19 cellular contexts compared by ENCODE assay signal in the genomic region with DNA sequence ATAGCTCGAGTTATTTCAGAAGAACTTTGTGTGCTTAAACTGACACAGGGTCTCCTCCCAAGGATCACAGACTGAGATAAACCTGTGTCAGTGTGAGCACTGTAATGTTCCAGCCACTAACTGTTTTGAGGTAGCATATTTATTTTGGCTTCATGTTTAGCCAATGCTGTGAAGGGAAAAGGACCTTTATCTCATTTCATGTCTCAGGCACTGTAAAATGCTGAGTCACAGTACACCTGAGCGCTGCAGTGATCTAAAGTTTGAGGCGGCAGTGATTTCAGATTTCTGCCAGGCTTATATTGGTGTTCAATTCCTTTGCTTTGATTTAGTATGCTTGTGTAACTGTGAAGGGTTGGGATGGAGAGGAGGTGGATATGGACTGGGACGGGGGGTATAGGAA. TPM values are rescaled to one million over a fixed set of nuclear protein-coding genes. Genes with fewer than 3 reads are reported as not detected.
DNase-seq lines count a peak whose midpoint lies in the region; FAIRE-seq and TF ChIP-seq lines count a peak whose summit lies in the region.
"Had no signal": no experiment of that assay in that cellular context is flagged by ENCODE, and none has a peak within 500 bp of the region (broad histone marks: within the 10 kb centered on the region; RNA-seq: fewer than 3 reads in every experiment).

No MANE protein-coding gene starts in this region.

- no peak overlapping the region for H3K4me3 Mint-ChIP-seq in activated CD4-positive, alpha-beta memory T cell treated with anti-CD3 and anti-CD28 coated beads for 36 hours
- H3K4me3 Mint-ChIP-seq in activated CD4-positive, alpha-beta memory T cell treated with anti-CD3 and anti-CD28 coated beads, Interleukin-2, amount 10 ng/mL, durations not matched to agents 7 days and 5 days: no peak overlapping the region

- no peaks in the 10 kb centered on the region for H3K27me3 Mint-ChIP-seq in activated CD4-positive, alpha-beta memory T cell treated with anti-CD3 and anti-CD28 coated beads for 36 hours
- no peaks in the 10 kb centered on the region for H3K27me3 Mint-ChIP-seq in activated CD4-positive, alpha-beta memory T cell treated with anti-CD3 and anti-CD28 coated beads, Interleukin-2, amount 10 ng/mL, durations not matched to agents 7 days and 5 days

- WGBS in small intestine, 3 donors: 17 to 56% (median 32%) methylated on average over 4 of the region's 4 CpGs

- peak overlapping the region; percentile 73 for H3K27ac Mint-ChIP-seq in activated CD4-positive, alpha-beta memory T cell treated with anti-CD3 and anti-CD28 coated beads for 36 hours
- H3K27ac Mint-ChIP-seq in activated CD4-positive, alpha-beta memory T cell treated with anti-CD3 and anti-CD28 coated beads, Interleukin-2, amount 10 ng/mL, durations not matched to agents 7 days and 5 days: no peak overlapping the region

- no peak overlapping the region for H3K9ac ChIP-seq in colonic mucosa (ENCODE audit: low read depth in 2 of 2, low read length in 2 of 2)

- CTCF ChIA-PET in activated CD4-positive, alpha-beta memory T cell treated with anti-CD3 and anti-CD28 coated beads for 36 hours (lab: Charles Lee): interaction anchor here (1.2 to 6.2 kb wide), 3 partner anchors 41 to 167 kb away, joined by 3 to 47 read pairs (median 7); a partner anchor contains a TSS
- CTCF ChIA-PET in activated CD4-positive, alpha-beta memory T cell treated with anti-CD3 and anti-CD28 coated beads, Interleukin-2, amount 10 ng/mL, durations not matched to agents 7 days and 5 days (lab: Charles Lee): interaction anchor here (5.9 kb wide), 1 partner anchor 166 kb away, joined by 45 read pairs; a partner anchor contains a TSS

- H3K36me3 Mint-ChIP-seq in activated CD4-positive, alpha-beta memory T cell treated with anti-CD3 and anti-CD28 coated beads for 36 hours: peaks cover 11% of the 10 kb centered on the region
- peaks cover 12% of the 10 kb centered on the region for H3K36me3 Mint-ChIP-seq in activated CD4-positive, alpha-beta memory T cell treated with anti-CD3 and anti-CD28 coated beads, Interleukin-2, amount 10 ng/mL, durations not matched to agents 7 days and 5 days (ENCODE audit: low read depth)

- peaks cover 39% of the 10 kb centered on the region for H3K4me1 Mint-ChIP-seq in activated CD4-positive, alpha-beta memory T cell treated with anti-CD3 and anti-CD28 coated beads for 36 hours (ENCODE audit: low read depth)
- H3K4me1 Mint-ChIP-seq in activated CD4-positive, alpha-beta memory T cell treated with anti-CD3 and anti-CD28 coated beads, Interleukin-2, amount 10 ng/mL, durations not matched to agents 7 days and 5 days: peaks cover 39% of the 10 kb centered on the region

- H3K27ac ChIP-seq in colonic mucosa (no peak overlapping the region), small intestine (ENCODE audit: low read depth in 1 of 2, low read length in 1 of 2) (no peak overlapping the region)

- H3K27me3 ChIP-seq in colonic mucosa: no peaks in the 10 kb centered on the region
- no peaks in the 10 kb centered on the region for H3K27me3 ChIP-seq in small intestine (ENCODE audit: control insufficient read depth in 2 of 2, insufficient read depth in 2 of 2, low read length in 2 of 2)
- H3K27me3 ChIP-seq in BE2C: no peaks in the 10 kb centered on the region

- no peak for FAIRE-seq in small intestine (lab: Jason Lieb, UNC)

- TF ChIP-seq CTCF in colonic mucosa (IDR thresholded peaks at IDR 0.05): no peak
- no peak for TF ChIP-seq CTCF in BE2C (IDR thresholded peaks at IDR 0.05; ENCODE audit: low read depth, low read length)

- H3K9me3 Mint-ChIP-seq in activated CD4-positive, alpha-beta memory T cell treated with anti-CD3 and anti-CD28 coated beads for 36 hours: no peaks in the 10 kb centered on the region
- H3K9me3 Mint-ChIP-seq in activated CD4-positive, alpha-beta memory T cell treated with anti-CD3 and anti-CD28 coated beads, Interleukin-2, amount 10 ng/mL, durations not matched to agents 7 days and 5 days: no peaks in the 10 kb centered on the region
- H3K9me3 Mint-ChIP-seq: nephron had no signal

- intact Hi-C loops in activated CD4-positive, alpha-beta memory T cell treated with anti-CD3 and anti-CD28 coated beads for 36 hours (cut with micrococcal nuclease): loop anchor here (10.0 kb wide), 1 partner anchor 1638 kb away; a partner anchor contains a TSS
- intact Hi-C loops in colonic mucosa (cut with DNase I): no loop called here

- H3K36me3 ChIP-seq in colonic mucosa (no peaks in the 10 kb centered on the region), small intestine (ENCODE audit: control insufficient read depth in 2 of 2, insufficient read depth in 2 of 2, low read length in 2 of 2) (no peaks in the 10 kb centered on the region), BE2C (no peaks in the 10 kb centered on the region; the same call in 1 of the 2 replicates)

- POLR2A ChIA-PET in activated CD4-positive, alpha-beta memory T cell treated with anti-CD3 and anti-CD28 coated beads for 36 hours (lab: Charles Lee): interaction anchor here (0.5 kb wide), 1 partner anchor 11 kb away, joined by 6 read pairs; no protein-coding TSS in a partner anchor
- POLR2A ChIA-PET in activated CD4-positive, alpha-beta memory T cell treated with anti-CD3 and anti-CD28 coated beads, Interleukin-2, amount 10 ng/mL, durations not matched to agents 7 days and 5 days (lab: Charles Lee): interaction anchor here (1.0 to 1.1 kb wide), 3 partner anchors 10 to 167 kb away, joined by 3 read pairs; no protein-coding TSS in a partner anchor

- H3K9me3 ChIP-seq in colonic mucosa (no peaks in the 10 kb centered on the region), small intestine (ENCODE audit: control insufficient read depth, low read depth) (no peaks in the 10 kb centered on the region), BE2C (no peaks in the 10 kb centered on the region)

- no peak overlapping the region for H3K4me3 ChIP-seq in colonic mucosa
- no peak overlapping the region for H3K4me3 ChIP-seq in small intestine (ENCODE audit: low read depth in 1 of 2, low read length in 2 of 2)
- H3K4me3 ChIP-seq in BE2C (ENCODE audit: low read depth, low read length): no peak overlapping the region
- H3K4me3 ChIP-seq: skin epidermis had no signal

- no peaks in the 10 kb centered on the region for H3K4me1 ChIP-seq in colonic mucosa
- peaks cover 0 to 3% of the 10 kb centered on the region in 2 donors for H3K4me1 ChIP-seq in small intestine (ENCODE audit: control insufficient read depth in 2 of 2, insufficient read depth in 1 of 2, low read depth in 1 of 2, low read length in 1 of 2)
- peaks cover 8% of the 10 kb centered on the region for H3K4me1 ChIP-seq in BE2C

- DNase-seq in activated CD4-positive, alpha-beta memory T cell treated with anti-CD3 and anti-CD28 coated beads for 36 hours: no peak
- no peak for DNase-seq in activated CD4-positive, alpha-beta memory T cell treated with anti-CD3 and anti-CD28 coated beads, Interleukin-2, amount 10 ng/mL, durations not matched to agents 7 days and 5 days
- DNase-seq in NCI-H460 (ENCODE audit: extremely low read depth, low read depth): peak; percentile 33
- peak; percentile 23 for DNase-seq in colonic mucosa
- DNase-seq in small intestine: peak; percentile 66
- DNase-seq in OCI-M1 (lab: John Stamatoyannopoulos, UW): no peak
- no peak for DNase-seq in NCI-H2081 (lab: John Stamatoyannopoulos, UW)
- no peak for DNase-seq in BE2C
- DNase-seq: ACHN; activated CD4-positive, alpha-beta T cell treated with anti-CD3 and anti-CD28 coated beads, Interleukin-2, amount 50 U/mL, for 48 hours; amygdala; DMS79 treated with DMSO at 0.1 percent for 48 hours; foreskin fibroblast; left cardiac atrium; NCI-H2081 treated with DMSO at 0.1 percent for 48 hours; NK-92 treated with Interleukin-12 subunit alpha and Interleukin-12 subunit beta, amount 100 ng/mL, for 24 hours; SW 1271 had no signal

RNA-seq across cellular contexts. Expression of a gene that starts 3.1 kb away (rescaled TPM):
- 10 to 100 TPM; 78.9 to 80.6 TPM for total RNA-seq in activated CD4-positive, alpha-beta memory T cell treated with anti-CD3 and anti-CD28 coated beads for 36 hours
- total RNA-seq in activated CD4-positive, alpha-beta memory T cell treated with anti-CD3 and anti-CD28 coated beads, Interleukin-2, amount 10 ng/mL, durations not matched to agents 7 days and 5 days: 10 to 100 TPM; 61.2 to 64.3 TPM
- total RNA-seq in NCI-H460 (2014; rRNA removed; shearing (Covaris generic)): 99.5 and 110 TPM in 2 replicates
- polyA plus RNA-seq in NCI-H460 (2014; cell fraction: nucleus; rRNA removed): 49.5 and 64.6 TPM in 2 replicates
- 10 to 100 TPM; 58.2 to 70.4 TPM for total RNA-seq in colonic mucosa
- 10 to 100 TPM; 33.4 to 43.2 (median 35.7) TPM for polyA plus RNA-seq in small intestine
- polyA plus RNA-seq in BE2C (2012; ENCODE audit: insufficient read depth, insufficient read length, low read depth): 84.8 TPM

Comparison
In these comparisons a context has a peak if more than half of its experiments do, and no peak if none do; other contexts are left out.
1. DNase-seq: peak in NCI-H460 (single experiment), colonic mucosa (single experiment) and small intestine (single experiment); none in activated CD4-positive, alpha-beta memory T cell treated with anti-CD3 and anti-CD28 coated beads for 36 hours (single experiment), activated CD4-positive, alpha-beta memory T cell treated with anti-CD3 and anti-CD28 coated beads, Interleukin-2, amount 10 ng/mL, durations not matched to agents 7 days and 5 days (single experiment), OCI-M1 (single experiment), NCI-H2081 (0 of 2) and BE2C (single experiment).